In genomic region chr14:103097994-103098957, GRCh38 we compare ENCODE assay signal across 1 cellular context.
TF ChIP-seq lines count a peak whose summit lies in the region.

No MANE protein-coding gene starts in this region.

TF ChIP-seq in A549, 52 proteins besides CTCF, POLR2A, EP300 and RAD21 (continued from another document):
- no peak for TF ChIP-seq ELK1 (IDR thresholded peaks at IDR 0.05; ENCODE audit: low read depth, low read length)
- TF ChIP-seq, protein P1, sequence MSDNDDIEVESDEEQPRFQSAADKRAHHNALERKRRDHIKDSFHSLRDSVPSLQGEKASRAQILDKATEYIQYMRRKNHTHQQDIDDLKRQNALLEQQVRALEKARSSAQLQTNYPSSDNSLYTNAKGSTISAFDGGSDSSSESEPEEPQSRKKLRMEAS (IDR thresholded peaks at IDR 0.05) = 0 out of 2 replicates have a peak, but pooled peaks have one; percentile 16
